In genomic region chr9:130156672-130157071, GRCh38 we compare ENCODE assay signal across 14 cellular contexts. TPM values are rescaled to one million over a fixed set of nuclear protein-coding genes. Genes with fewer than 3 reads are reported as not detected.
A peak's percentile ranks its signal among the peaks of the same experiment; 100 is the strongest.
DNase-seq lines count a peak whose midpoint lies in the region; ATAC-seq and TF ChIP-seq lines count a peak whose summit lies in the region.
"Had no signal": no experiment of that assay in that cellular context is flagged by ENCODE, and none has a peak within 500 bp of the region (broad histone marks: within the 10 kb centered on the region; RNA-seq: fewer than 3 reads in every experiment).

No MANE protein-coding gene starts in this region.

- H3K9ac ChIP-seq in endodermal cell (ENCODE audit: extremely low read depth, low read length, poor library complexity, severe bottlenecking) (no peak overlapping the region), neuronal stem cell (ENCODE audit: low read depth, low read length, poor library complexity) (peak overlapping the region; percentile 21)

- no peak overlapping the region for H2BK120ac ChIP-seq in neuronal stem cell (ENCODE audit: low read depth, low read length)

- H3K36me3 ChIP-seq in endodermal cell (ENCODE audit: control insufficient read depth, insufficient read depth, low read length) (no peaks in the 10 kb centered on the region), neuronal stem cell (replicated peaks in 1 of 2; ENCODE audit: control insufficient read depth in 2 of 2, insufficient read depth in 2 of 2, low read length in 2 of 2) (no peaks in the 10 kb centered on the region)

- H3K27ac ChIP-seq in endodermal cell (ENCODE audit: low read depth, low read length) (no peak overlapping the region), neuronal stem cell (replicated peaks; ENCODE audit: low read length) (no peak overlapping the region)

- no peaks in the 10 kb centered on the region for H3K79me1 ChIP-seq in neuronal stem cell (ENCODE audit: low read depth, low read length)

- H3K27me3 ChIP-seq in endodermal cell (ENCODE audit: control insufficient read depth, insufficient read depth, low read length, poor library complexity, severe bottlenecking) (no peaks in the 10 kb centered on the region), neuronal stem cell (ENCODE audit: control insufficient read depth in 3 of 3, insufficient read depth in 3 of 3, low read depth in 1 of 3, low read length in 3 of 3) (no peaks in the 10 kb centered on the region)

- peak overlapping the region; percentile 55 for H3K23ac ChIP-seq in neuronal stem cell (ENCODE audit: low read depth, low read length, poor library complexity)

- H2BK12ac ChIP-seq in neuronal stem cell (ENCODE audit: low read length) = peak overlapping the region; percentile 41

- WGBS in endodermal cell (ENCODE audit: insufficient coverage in 1 of 2, insufficient read length in 1 of 2), 2 experiments = 90 to 96% methylated on average over 6 of the region's 6 CpGs
- whole genome bisulfite sequencing in neuronal stem cell (ENCODE audit: extremely low coverage in 2 of 2, insufficient read length in 2 of 2, insufficient replicate concordance in 1 of 2), 2 donors = no CpG with 5 or more reads among the region's 6 CpGs

- H4K91ac ChIP-seq in neuronal stem cell (ENCODE audit: low read depth, low read length, poor library complexity) = no peak overlapping the region

- H2BK15ac ChIP-seq in neuronal stem cell (ENCODE audit: low read length) = peak overlapping the region; percentile 26

- peak overlapping the region; percentile 38 for H3K14ac ChIP-seq in neuronal stem cell (ENCODE audit: low read length)

- ATAC-seq in GM19351 (IDR thresholded peaks at IDR 0.05; ENCODE audit: unreplicated experiment) (no peak), GM21381 (IDR thresholded peaks at IDR 0.05; ENCODE audit: unreplicated experiment) (no peak), HG03135 (IDR thresholded peaks at IDR 0.05; ENCODE audit: unreplicated experiment) (no peak), GM21529 (IDR thresholded peaks at IDR 0.05; ENCODE audit: unreplicated experiment) (no peak)
- ATAC-seq: activated T-helper 17 cell treated with anti-CD3 and anti-CD28 coated beads, Interleukin-2, amount 50 U/mL, for 72 hours; stimulated activated naive CD8-positive, alpha-beta T cell treated with anti-CD3 and anti-CD28 coated beads, Interleukin-15, amount 100 ng/mL, for 72 hours had no signal

- H2BK5ac ChIP-seq in neuronal stem cell (ENCODE audit: low read length) = no peak overlapping the region

- no peaks in the 10 kb centered on the region for H3K9me3 Mint-ChIP-seq in endodermal cell
- H3K9me3 Mint-ChIP-seq: activated T-helper 17 cell treated with anti-CD3 and anti-CD28 coated beads, Interleukin-2, amount 50 U/mL, for 72 hours; CD4-positive, CD25-positive, alpha-beta regulatory T cell; stimulated activated naive CD8-positive, alpha-beta T cell treated with anti-CD3 and anti-CD28 coated beads, Interleukin-15, amount 100 ng/mL, for 72 hours; T-helper 1 cell treated with Interleukin-12 subunit alpha and Interleukin-12 subunit beta and Interleukin-4 antibody, amounts not matched to agents 30 μg/mL and 1 μg/mL, for 36 hours had no signal

- H3K4me3 ChIP-seq in endodermal cell (ENCODE audit: low read length) (no peak overlapping the region), neuronal stem cell (ENCODE audit: low read length in 2 of 2) (no peak overlapping the region)

- DNase-seq in Ammon's horn (ENCODE audit: low spot score) (peak; percentile 44), M059J (ENCODE audit: low read depth) (peak; percentile 21), endodermal cell (no peak), neuronal stem cell (ENCODE audit: low spot score) (no peak)
- DNase-seq: activated CD4-positive, alpha-beta T cell treated with anti-CD3 and anti-CD28 coated beads, Interleukin-2, amount 50 U/mL, for 1 hour; CD4-positive, CD25-positive, alpha-beta regulatory T cell; Kasumi-1; stimulated activated naive CD8-positive, alpha-beta T cell treated with anti-CD3 and anti-CD28 coated beads, Interleukin-15, amount 100 ng/mL, for 72 hours had no signal

- no peak overlapping the region for H3K27ac Mint-ChIP-seq in endodermal cell
- H3K27ac Mint-ChIP-seq: activated T-helper 17 cell treated with anti-CD3 and anti-CD28 coated beads, Interleukin-2, amount 50 U/mL, for 72 hours; CD4-positive, CD25-positive, alpha-beta regulatory T cell; stimulated activated naive CD8-positive, alpha-beta T cell treated with anti-CD3 and anti-CD28 coated beads, Interleukin-15, amount 100 ng/mL, for 72 hours; T-helper 1 cell treated with Interleukin-12 subunit alpha and Interleukin-12 subunit beta and Interleukin-4 antibody, amounts not matched to agents 30 μg/mL and 1 μg/mL, for 36 hours had no signal

- no peaks in the 10 kb centered on the region for H3K4me1 ChIP-seq in endodermal cell (ENCODE audit: control insufficient read depth, insufficient read depth, low read length)
- H3K4me1 ChIP-seq in neuronal stem cell (ENCODE audit: control insufficient read depth in 2 of 2, insufficient read depth in 1 of 2, low read depth in 1 of 2, low read length in 2 of 2) = peaks cover 5 to 8% of the 10 kb centered on the region in 2 donors

- peak overlapping the region; percentile 26 for H2AK5ac ChIP-seq in neuronal stem cell (ENCODE audit: low read depth, low read length)

- no peak overlapping the region for H4K8ac ChIP-seq in neuronal stem cell (ENCODE audit: low read depth, low read length)

- H3K4me3 Mint-ChIP-seq in endodermal cell = no peak overlapping the region
- H3K4me3 Mint-ChIP-seq: activated T-helper 17 cell treated with anti-CD3 and anti-CD28 coated beads, Interleukin-2, amount 50 U/mL, for 72 hours; CD4-positive, CD25-positive, alpha-beta regulatory T cell; stimulated activated naive CD8-positive, alpha-beta T cell treated with anti-CD3 and anti-CD28 coated beads, Interleukin-15, amount 100 ng/mL, for 72 hours; T-helper 1 cell treated with Interleukin-12 subunit alpha and Interleukin-12 subunit beta and Interleukin-4 antibody, amounts not matched to agents 30 μg/mL and 1 μg/mL, for 36 hours had no signal

- TF ChIP-seq CTCF in endodermal cell (conservative IDR thresholded peaks at IDR 0.05) = peak; percentile 38

- H3K4ac ChIP-seq in neuronal stem cell (ENCODE audit: low read length) = no peak overlapping the region

- H2AFZ ChIP-seq in neuronal stem cell (ENCODE audit: low read length) = no peak overlapping the region

- H3K4me2 ChIP-seq in neuronal stem cell (ENCODE audit: insufficient read depth, low read length, poor library complexity, severe bottlenecking) = no peak overlapping the region

- no peaks in the 10 kb centered on the region for H3K27me3 Mint-ChIP-seq in endodermal cell (ENCODE audit: insufficient read depth)
- H3K27me3 Mint-ChIP-seq: activated T-helper 17 cell treated with anti-CD3 and anti-CD28 coated beads, Interleukin-2, amount 50 U/mL, for 72 hours; CD4-positive, CD25-positive, alpha-beta regulatory T cell; stimulated activated naive CD8-positive, alpha-beta T cell treated with anti-CD3 and anti-CD28 coated beads, Interleukin-15, amount 100 ng/mL, for 72 hours had no signal

- peaks cover 6% of the 10 kb centered on the region for H3K4me1 Mint-ChIP-seq in endodermal cell
- H3K4me1 Mint-ChIP-seq: activated T-helper 17 cell treated with anti-CD3 and anti-CD28 coated beads, Interleukin-2, amount 50 U/mL, for 72 hours; CD4-positive, CD25-positive, alpha-beta regulatory T cell had no signal

- no peaks in the 10 kb centered on the region for H3K36me3 Mint-ChIP-seq in endodermal cell (ENCODE audit: low read depth)
- H3K36me3 Mint-ChIP-seq: CD4-positive, CD25-positive, alpha-beta regulatory T cell had no signal

- H3K9me3 ChIP-seq in endodermal cell (ENCODE audit: control insufficient read depth, low read length) (no peaks in the 10 kb centered on the region), neuronal stem cell (replicated peaks in 1 of 2; ENCODE audit: control insufficient read depth in 2 of 2, insufficient read depth in 1 of 2, low read depth in 1 of 2, low read length in 2 of 2) (no peaks in the 10 kb centered on the region)

- H3K18ac ChIP-seq in neuronal stem cell (ENCODE audit: low read length) = peak overlapping the region; percentile 80

RNA-seq across cellular contexts. Expression of gene NCS1, which starts 15.5 kb away (rescaled TPM):
- 30.0 and 49.5 TPM in 2 replicates for total RNA-seq in M059J (2014; rRNA removed; shearing (Covaris generic))
- 10 to 100 TPM; 40.6 to 47.7 TPM for total RNA-seq in endodermal cell
- 26.5 TPM for polyA plus RNA-seq in endodermal cell (2013, experiment 1 of 2)
- polyA plus RNA-seq in endodermal cell (2013, experiment 2 of 2) = 28.0 TPM
- polyA plus RNA-seq in neuronal stem cell (2013, experiment 1 of 2) = 36.7 TPM
- polyA plus RNA-seq in neuronal stem cell (2013, experiment 2 of 2) = 36.1 TPM
- polyA plus RNA-seq: CD4-positive, CD25-positive, alpha-beta regulatory T cell had no signal

Comparison
In these comparisons a context has a peak if more than half of its experiments do, and no peak if none do; other contexts are left out.
1. DNase-seq: peak in Ammon's horn (single experiment) and M059J (single experiment); none in endodermal cell (single experiment) and neuronal stem cell (single experiment).